ENCODE assay signal across 18 cellular contexts in genomic region chr7:153090209-153090608, GRCh38.
"Had no signal": no experiment of that assay in that cellular context is flagged by ENCODE, and none has a peak within 500 bp of the region (broad histone marks: within the 10 kb centered on the region; RNA-seq: fewer than 3 reads in every experiment).

No MANE protein-coding gene starts in this region.

- H3K27me3 ChIP-seq: MG63 had no signal

- H3K9me3 ChIP-seq: MG63 had no signal

- DNase-seq: Karpas-422, KBM-7, MG63, NCI-H1048, NCI-H1417, NCI-H1436 treated with DMSO at 0.1 percent for 48 hours, NCI-H1694, NCI-H187 treated with DMSO at 0.1 percent for 48 hours, NCI-H2029 treated with DMSO at 0.1 percent for 48 hours, NCI-H2171 treated with DMSO at 0.1 percent for 48 hours, NCI-H2227 treated with DMSO at 0.1 percent for 48 hours, NCI-H526 treated with DMSO at 0.1 percent for 48 hours, NCI-H748 treated with DMSO at 0.1 percent for 48 hours, PC-3, SHP77 had no signal

- H3K36me3 ChIP-seq: MG63 had no signal

- H3K27ac ChIP-seq: RWPE1 had no signal

- H3K4me3 ChIP-seq: MG63 had no signal

- ATAC-seq: Panc1, PC-3, SK-N-SH treated with all-trans-retinoic acid at 6 μM for 48 hours had no signal
